Comparison of ENCODE assay signal across 8 cellular contexts in genomic region chr15:51622269-51623180, GRCh38. TPM values are rescaled to one million over a fixed set of nuclear protein-coding genes. Genes with fewer than 3 reads are reported as not detected.
DNase-seq lines count a peak whose midpoint lies in the region; ATAC-seq and TF ChIP-seq lines count a peak whose summit lies in the region.

Gene DMXL2, minus strand, starts transcription at chr15:51622771. Its CDS starts 226 bp downstream, at chr15:51622545.

- H2AFZ ChIP-seq in KMS-11 (ENCODE audit: low read depth), result peak within 1 kb of the TSS; percentile 94

- H3K79me2 ChIP-seq in KMS-11 (ENCODE audit: insufficient read depth, low read depth), result no peaks in the 10 kb centered on the region

- peaks cover 6% of the 10 kb centered on the region for H3K27me3 Mint-ChIP-seq in nephron progenitor cell (ENCODE audit: low read depth, poor library complexity)
- H3K27me3 Mint-ChIP-seq in stimulated activated naive CD8-positive, alpha-beta T cell treated with anti-CD3 and anti-CD28 coated beads, Interleukin-15, amount 100 ng/mL, for 72 hours, result peaks cover 21% of the 10 kb centered on the region

- H3K27ac Mint-ChIP-seq in nephron progenitor cell, result peak within 1 kb of the TSS; percentile 98
- peak within 1 kb of the TSS; percentile 22 to 92 for H3K27ac Mint-ChIP-seq in stimulated activated naive CD8-positive, alpha-beta T cell treated with anti-CD3 and anti-CD28 coated beads, Interleukin-15, amount 100 ng/mL, for 72 hours

- ATAC-seq in GM21528 (IDR thresholded peaks at IDR 0.05; ENCODE audit: low FRiP score, unreplicated experiment), result peak; percentile 45
- ATAC-seq in stimulated activated naive CD8-positive, alpha-beta T cell treated with anti-CD3 and anti-CD28 coated beads, Interleukin-15, amount 100 ng/mL, for 72 hours, result peak; percentile 86

- H3K27ac ChIP-seq in KMS-11, result peak within 1 kb of the TSS; percentile 36

- H3K4me3 Mint-ChIP-seq in nephron progenitor cell, result peak within 1 kb of the TSS; percentile 97
- H3K4me3 Mint-ChIP-seq in stimulated activated naive CD8-positive, alpha-beta T cell treated with anti-CD3 and anti-CD28 coated beads, Interleukin-15, amount 100 ng/mL, for 72 hours, result peak within 1 kb of the TSS; percentile 88 to 89

- no peaks in the 10 kb centered on the region; the same call in 1 of the 2 replicates for H3K27me3 ChIP-seq in KMS-11 (ENCODE audit: insufficient read depth, low read depth)

- H3K4me2 ChIP-seq in KMS-11, result peak within 1 kb of the TSS; percentile 89

- no peaks in the 10 kb centered on the region for H3K9me3 Mint-ChIP-seq in nephron progenitor cell
- H3K9me3 Mint-ChIP-seq in stimulated activated naive CD8-positive, alpha-beta T cell treated with anti-CD3 and anti-CD28 coated beads, Interleukin-15, amount 100 ng/mL, for 72 hours, result no peaks in the 10 kb centered on the region

- H3K4me1 Mint-ChIP-seq in nephron progenitor cell, result peaks cover 41% of the 10 kb centered on the region
- peaks cover 34% of the 10 kb centered on the region for H3K4me1 Mint-ChIP-seq in stimulated activated naive CD8-positive, alpha-beta T cell treated with anti-CD3 and anti-CD28 coated beads, Interleukin-15, amount 100 ng/mL, for 72 hours

- H3K36me3 ChIP-seq in KMS-11 (ENCODE audit: insufficient read depth), result no peaks in the 10 kb centered on the region

- H4K20me1 ChIP-seq in KMS-11 (ENCODE audit: insufficient read depth), result no peaks in the 10 kb centered on the region

- H3K9ac ChIP-seq in KMS-11, result peak within 1 kb of the TSS; percentile 43; the same call in 1 of the 2 replicates

- peaks cover 54% of the 10 kb centered on the region for H3K4me1 ChIP-seq in KMS-11 (ENCODE audit: low read depth, poor library complexity, severe bottlenecking)

- TF ChIP-seq CTCF in KMS-11 (conservative IDR thresholded peaks at IDR 0.05; ENCODE audit: low read depth, low read length) (no peak), fibroblast of villous mesenchyme (IDR thresholded peaks at IDR 0.05; ENCODE audit: insufficient read depth, low read depth, low read length) (no peak), nephron progenitor cell (IDR thresholded peaks at IDR 0.05) (no peak)

- peak; percentile 97 for DNase-seq in D341Med (ENCODE audit: low spot score)
- peak; percentile 92 for DNase-seq in RPMI8226
- peak; percentile 40 for DNase-seq in activated gamma-delta T cell treated with anti-CD3 and anti-CD28 coated beads, Interleukin-2, amount 50 U/mL, for 16 hours (ENCODE audit: low read depth)
- peak; percentile 91 for DNase-seq in fibroblast of villous mesenchyme (ENCODE audit: low read depth)
- DNase-seq in nephron progenitor cell, result peak; percentile 94
- peak; percentile 76 to 81 for DNase-seq in stimulated activated naive CD8-positive, alpha-beta T cell treated with anti-CD3 and anti-CD28 coated beads, Interleukin-15, amount 100 ng/mL, for 72 hours

- H3K36me3 Mint-ChIP-seq in nephron progenitor cell (ENCODE audit: low read depth), result no peaks in the 10 kb centered on the region

- H3K4me3 ChIP-seq in KMS-11 (IDR thresholded peaks at IDR 0.05; ENCODE audit: insufficient read depth, low read depth, low read length) (no peak within 1 kb of the TSS), fibroblast of villous mesenchyme (ENCODE audit: low read depth, low read length) (peak within 1 kb of the TSS; percentile 86)

RNA-seq across cellular contexts. Expression of gene DMXL2, which starts in this region (rescaled TPM):
- total RNA-seq in fibroblast of villous mesenchyme, result 35.1 and 56.1 TPM in 2 replicates

Comparison
In these comparisons a context has a peak if more than half of its experiments do, and no peak if none do; other contexts are left out.
1. DNase-seq: peak in every context shown above with its lines; median percentile 97 in D341Med; 94 in nephron progenitor cell; 92 in RPMI8226; 91 in fibroblast of villous mesenchyme; 78 in stimulated activated naive CD8-positive, alpha-beta T cell treated with anti-CD3 and anti-CD28 coated beads, Interleukin-15, amount 100 ng/mL, for 72 hours; 40 in activated gamma-delta T cell treated with anti-CD3 and anti-CD28 coated beads, Interleukin-2, amount 50 U/mL, for 16 hours.